In genomic region chr18:48632676-48633257, GRCh38 we compare ENCODE assay signal across 29 cellular contexts.
DNase-seq lines count a peak whose midpoint lies in the region; ATAC-seq, FAIRE-seq and TF ChIP-seq lines count a peak whose summit lies in the region.
"Had no signal": no experiment of that assay in that cellular context is flagged by ENCODE, and none has a peak within 500 bp of the region (broad histone marks: within the 10 kb centered on the region; RNA-seq: fewer than 3 reads in every experiment).

No MANE protein-coding gene starts in this region.

- H4K20me1 ChIP-seq in MM.1S (ENCODE audit: insufficient read depth, low read length), result no peaks in the 10 kb centered on the region
- H4K20me1 ChIP-seq: BLaER1 treated with 17β-estradiol and CSF1 and Interleukin-3, amounts not matched to agents 10 nM and 100 nM had no signal

- H3K9me3 ChIP-seq in A549 (no peaks in the 10 kb centered on the region), RWPE2 (ENCODE audit: severe bottlenecking) (no peaks in the 10 kb centered on the region), trophoblast cell (ENCODE audit: insufficient read depth, low read depth, low read length) (peaks cover 1% of the 10 kb centered on the region), MM.1S (replicated peaks; ENCODE audit: insufficient read depth, low read length) (no peaks in the 10 kb centered on the region)
- H3K9me3 ChIP-seq: BLaER1 treated with 17β-estradiol and CSF1 and Interleukin-3, amounts not matched to agents 10 nM and 100 nM; HAP-1; SJSA1 had no signal

- CTCF ChIA-PET in A549 (lab: Yijun Ruan, JAX), result no interaction called here

- H3K36me3 ChIP-seq in RWPE2 (ENCODE audit: low read depth) (peaks cover 14% of the 10 kb centered on the region; the same call in 1 of the 2 replicates), trophoblast cell (ENCODE audit: control insufficient read depth in 1 of 2, insufficient read depth in 2 of 2, low read length in 2 of 2) (peaks cover 14% of the 10 kb centered on the region in 2 experiments), MM.1S (replicated peaks; ENCODE audit: insufficient read depth, low read length) (no peaks in the 10 kb centered on the region)
- H3K36me3 ChIP-seq: HAP-1 had no signal

- no peak for DNase-seq in A549 (ENCODE audit: low read depth in 1 of 2, low spot score in 1 of 2)
- peak; percentile 33 for DNase-seq in RWPE2 (ENCODE audit: low spot score)
- DNase-seq in left lobe of liver (ENCODE audit: low spot score), result peak; percentile 28
- no peak for DNase-seq in trophoblast cell
- DNase-seq in D341Med (ENCODE audit: low spot score), result no peak
- no peak for DNase-seq in NCI-H1417 treated with DMSO at 0.1 percent for 48 hours (lab: John Stamatoyannopoulos, UW)
- no peak for DNase-seq in MM.1S
- no peak for DNase-seq in middle frontal gyrus (ENCODE audit: extremely low spot score, low spot score)
- DNase-seq: AML-193; CD4-positive, alpha-beta T cell; COR-L47; Kasumi-1; MV-4-11; NCI-H1105; NCI-H146; NCI-H1930; NCI-H446; NCI-H524 treated with DMSO at 0.1 percent for 48 hours; NCI-H774; PC-3 had no signal

- H3K4me3 ChIP-seq in A549 (no peak overlapping the region), RWPE2 (ENCODE audit: severe bottlenecking) (no peak overlapping the region), trophoblast cell (ENCODE audit: low read depth, low read length) (no peak overlapping the region), MM.1S (ENCODE audit: low read length) (no peak overlapping the region)
- H3K4me3 ChIP-seq: BLaER1 treated with 17β-estradiol and CSF1 and Interleukin-3, amounts not matched to agents 10 nM and 100 nM; GM23338; HAP-1; K562; SJSA1 had no signal

- no peak overlapping the region for H4K8ac ChIP-seq in trophoblast cell (ENCODE audit: low read depth, low read length)

- H3K4ac ChIP-seq in trophoblast cell (ENCODE audit: low read depth, low read length), result no peak overlapping the region

- ATAC-seq in A549 (no peak), RWPE2 (ENCODE audit: low read depth) (no peak), left lobe of liver (no peak)
- ATAC-seq: GM23338, K562, PC-3, Right ventricle myocardium inferior had no signal

- H3K4me2 ChIP-seq in A549 (no peak overlapping the region), trophoblast cell (ENCODE audit: low read length) (no peak overlapping the region), MM.1S (ENCODE audit: low read depth, low read length) (no peak overlapping the region)
- H3K4me2 ChIP-seq: BLaER1 treated with 17β-estradiol and CSF1 and Interleukin-3, amounts not matched to agents 10 nM and 100 nM; GM23338 had no signal

- no peak for TF ChIP-seq CTCF in A549 (IDR thresholded peaks at IDR 0.05)
- no peak for TF ChIP-seq CTCF in RWPE2 (IDR thresholded peaks at IDR 0.05; ENCODE audit: poor library complexity, severe bottlenecking)
- TF ChIP-seq CTCF in MM.1S (IDR thresholded peaks at IDR 0.05; ENCODE audit: low read length), result no peak

- TF ChIP-seq POLR2A in A549 (IDR thresholded peaks at IDR 0.05; ENCODE audit: low read length), result no peak

- H3K18ac ChIP-seq in trophoblast cell (ENCODE audit: low read length), result peak overlapping the region; percentile 34

- POLR2A ChIA-PET in A549 (lab: Yijun Ruan, JAX), result no interaction called here

- FAIRE-seq in A549 (lab: Jason Lieb, UNC), result no peak
- FAIRE-seq: A204.1, G401.6, K562 had no signal

- H3K23ac ChIP-seq in trophoblast cell (ENCODE audit: low read length), result no peak overlapping the region

- no peak overlapping the region for H3K14ac ChIP-seq in trophoblast cell (ENCODE audit: low read length)

- no peak overlapping the region for H4K91ac ChIP-seq in trophoblast cell (ENCODE audit: low read depth, low read length)

- H2BK120ac ChIP-seq in trophoblast cell (ENCODE audit: insufficient read depth, low read length, poor library complexity), result no peak overlapping the region

- no peaks in the 10 kb centered on the region for H3K9me2 ChIP-seq in MM.1S (replicated peaks; ENCODE audit: insufficient read depth, low read length)

- H3K27me3 ChIP-seq in RWPE2 (ENCODE audit: insufficient read depth, poor library complexity, severe bottlenecking) (no peaks in the 10 kb centered on the region), trophoblast cell (ENCODE audit: insufficient read depth, low read length) (no peaks in the 10 kb centered on the region), MM.1S (replicated peaks; ENCODE audit: insufficient read depth, low read length) (no peaks in the 10 kb centered on the region)
- H3K27me3 ChIP-seq: BLaER1 treated with 17β-estradiol and CSF1 and Interleukin-3, amounts not matched to agents 10 nM and 100 nM; SJSA1 had no signal

- H2BK12ac ChIP-seq in trophoblast cell (ENCODE audit: low read length), result no peak overlapping the region

- H3K9ac ChIP-seq in trophoblast cell (ENCODE audit: low read length) (no peak overlapping the region), MM.1S (ENCODE audit: low read length) (no peak overlapping the region)
- H3K9ac ChIP-seq: BLaER1 treated with 17β-estradiol and CSF1 and Interleukin-3, amounts not matched to agents 10 nM and 100 nM had no signal

- peak overlapping the region; percentile 18 for H2AK5ac ChIP-seq in trophoblast cell (ENCODE audit: low read length)

- WGBS in A549 (ENCODE audit: missing lambda C conversion rate), result 98% methylated on average over 4 of the region's 12 CpGs
- WGBS in trophoblast cell (ENCODE audit: extremely low coverage, insufficient coverage, insufficient read length), result no CpG with 5 or more reads among the region's 12 CpGs

- H2AFZ ChIP-seq in trophoblast cell (ENCODE audit: insufficient read depth, low read length, poor library complexity), result no peak overlapping the region
- no peak overlapping the region for H2AFZ ChIP-seq in MM.1S (ENCODE audit: low read length)
- H2AFZ ChIP-seq: GM23338 had no signal

- H3K79me1 ChIP-seq in trophoblast cell (ENCODE audit: low read length), result peaks cover 6% of the 10 kb centered on the region

- H3K4me1 ChIP-seq in A549, result peaks cover 47% of the 10 kb centered on the region
- peaks cover 17% of the 10 kb centered on the region for H3K4me1 ChIP-seq in RWPE2 (ENCODE audit: insufficient read depth, poor library complexity, severe bottlenecking)
- H3K4me1 ChIP-seq in trophoblast cell (ENCODE audit: control insufficient read depth in 1 of 2, insufficient read depth in 2 of 2, low read length in 2 of 2), result peaks cover 4 to 8% of the 10 kb centered on the region in 2 experiments
- H3K4me1 ChIP-seq in MM.1S (ENCODE audit: low read length), result no peaks in the 10 kb centered on the region
- H3K4me1 ChIP-seq: HAP-1 had no signal

- TF ChIP-seq RAD21 in A549 (conservative IDR thresholded peaks at IDR 0.05 in 1 of 2, IDR thresholded peaks at IDR 0.05 in 1 of 2), result no peak

- H2BK5ac ChIP-seq in trophoblast cell (ENCODE audit: low read depth, low read length, poor library complexity), result no peak overlapping the region

- H3K27ac ChIP-seq in A549, result peak overlapping the region; percentile 87 to 94; a peak in 5 of 6 replicates
- no peak overlapping the region for H3K27ac ChIP-seq in RWPE2 (ENCODE audit: poor library complexity, severe bottlenecking)
- no peak overlapping the region for H3K27ac ChIP-seq in trophoblast cell (ENCODE audit: low read depth, low read length)
- no peak overlapping the region for H3K27ac ChIP-seq in MM.1S (ENCODE audit: low read length)
- H3K27ac ChIP-seq: BLaER1 treated with 17β-estradiol and CSF1 and Interleukin-3, amounts not matched to agents 10 nM and 100 nM; HL-60; SJSA1 had no signal

- H3K79me2 ChIP-seq in trophoblast cell (ENCODE audit: control insufficient read depth, insufficient read depth, low read length, poor library complexity) (no peaks in the 10 kb centered on the region), MM.1S (ENCODE audit: low read length) (no peaks in the 10 kb centered on the region)

- no peak for TF ChIP-seq EP300 in A549 (IDR thresholded peaks at IDR 0.05)

- no peaks in the 10 kb centered on the region for H3F3A ChIP-seq in MM.1S (ENCODE audit: insufficient read depth, low read length)

- no peak overlapping the region for H4K12ac ChIP-seq in trophoblast cell (ENCODE audit: low read depth, low read length)

TF ChIP-seq in A549, 52 proteins besides CTCF, POLR2A, EP300 and RAD21:
- TF ChIP-seq BHLHE40 (IDR thresholded peaks at IDR 0.05; ENCODE audit: low read depth, low read length), result no peak
- TF ChIP-seq MYC (IDR thresholded peaks at IDR 0.05; ENCODE audit: borderline replicate concordance, low read length), result no peak
- TF ChIP-seq HOXB5 (CRISPR knock-in tag; IDR thresholded peaks at IDR 0.05), result no peak
- no peak for TF ChIP-seq GATA3 (IDR thresholded peaks at IDR 0.05; ENCODE audit: borderline replicate concordance)
- no peak for TF ChIP-seq CHD4 (IDR thresholded peaks at IDR 0.05; ENCODE audit: borderline replicate concordance)
- TF ChIP-seq EHF (CRISPR knock-in tag; IDR thresholded peaks at IDR 0.05), result no peak
- TF ChIP-seq HOXA7 (CRISPR knock-in tag; IDR thresholded peaks at IDR 0.05), result no peak
- TF ChIP-seq, protein P1, sequence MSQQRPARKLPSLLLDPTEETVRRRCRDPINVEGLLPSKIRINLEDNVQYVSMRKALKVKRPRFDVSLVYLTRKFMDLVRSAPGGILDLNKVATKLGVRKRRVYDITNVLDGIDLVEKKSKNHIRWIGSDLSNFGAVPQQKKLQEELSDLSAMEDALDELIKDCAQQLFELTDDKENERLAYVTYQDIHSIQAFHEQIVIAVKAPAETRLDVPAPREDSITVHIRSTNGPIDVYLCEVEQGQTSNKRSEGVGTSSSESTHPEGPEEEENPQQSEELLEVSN (IDR thresholded peaks at IDR 0.05; ENCODE audit: borderline replicate concordance, low read depth), result no peak
- TF ChIP-seq, protein P2, sequence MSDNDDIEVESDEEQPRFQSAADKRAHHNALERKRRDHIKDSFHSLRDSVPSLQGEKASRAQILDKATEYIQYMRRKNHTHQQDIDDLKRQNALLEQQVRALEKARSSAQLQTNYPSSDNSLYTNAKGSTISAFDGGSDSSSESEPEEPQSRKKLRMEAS (IDR thresholded peaks at IDR 0.05), result no peak
- TF ChIP-seq JUN (IDR thresholded peaks at IDR 0.05), result no peak
- no peak for TF ChIP-seq RNF2 (IDR thresholded peaks at IDR 0.05; ENCODE audit: borderline replicate concordance, low read depth)

Comparison
In these comparisons a context has a peak if more than half of its experiments do, and no peak if none do; other contexts are left out.
1. DNase-seq: peak in RWPE2 (single experiment) and left lobe of liver (single experiment); none in A549 (0 of 2), trophoblast cell (0 of 2), D341Med (single experiment), NCI-H1417 treated with DMSO at 0.1 percent for 48 hours (single experiment), MM.1S (single experiment) and middle frontal gyrus (single experiment).
2. H3K27ac ChIP-seq: peak in A549 (2 of 2); none in RWPE2 (single experiment), trophoblast cell (single experiment) and MM.1S (single experiment).